Comparison of ENCODE assay signal across 14 cellular contexts in genomic region chr17:8862213-8863056, GRCh38. TPM values are rescaled to one million over a fixed set of nuclear protein-coding genes. Genes with fewer than 3 reads are reported as not detected.
A peak's percentile ranks its signal among the peaks of the same experiment; 100 is the strongest.
DNase-seq lines count a peak whose midpoint lies in the region; ATAC-seq and TF ChIP-seq lines count a peak whose summit lies in the region.
"Had no signal": no experiment of that assay in that cellular context is flagged by ENCODE, and none has a peak within 500 bp of the region (broad histone marks: within the 10 kb centered on the region; RNA-seq: fewer than 3 reads in every experiment).

No MANE protein-coding gene starts in this region.

- ATAC-seq in natural killer cell treated with Interleukin-12 subunit alpha and Interleukin-12 subunit beta and Interleukin-15 and Interleukin-18, amount 100 ng/mL, for 72 hours: no peak
- ATAC-seq in natural killer cell (no peak), GM23338 (no peak), upper lobe of left lung (ENCODE audit: low FRiP score in 2 of 2) (no peak)
- ATAC-seq: stimulated activated memory B cell treated with anti-CD40 and anti-IgM and Interleukin-4, amounts not matched to agents 10 μg/mL and 1 μg/mL and 100 μg/mL, for 72 hours had no signal

- 84 to 88% methylated on average over 7 to 9 of the region's 9 CpGs for WGBS in upper lobe of left lung, 2 donors

- no peaks in the 10 kb centered on the region for H3K36me3 ChIP-seq in GM23338 (ENCODE audit: insufficient read depth)
- no peaks in the 10 kb centered on the region for H3K36me3 ChIP-seq in upper lobe of left lung

- TF ChIP-seq CTCF in natural killer cell (IDR thresholded peaks at IDR 0.05) (no peak), GM23338 (conservative IDR thresholded peaks at IDR 0.05; ENCODE audit: low read depth in 2 of 2) (no peak), upper lobe of left lung (IDR thresholded peaks at IDR 0.05) (no peak)

- peaks cover 43 to 52% of the 10 kb centered on the region in 2 donors for H3K4me1 Mint-ChIP-seq in natural killer cell treated with Interleukin-12 subunit alpha and Interleukin-12 subunit beta and Interleukin-15 and Interleukin-18, amount 100 ng/mL, for 72 hours (ENCODE audit: low read depth in 2 of 2)
- H3K4me1 Mint-ChIP-seq in natural killer cell: peaks cover 30 to 34% of the 10 kb centered on the region in 2 donors
- peaks cover 4% of the 10 kb centered on the region for H3K4me1 Mint-ChIP-seq in GM23338

- intact Hi-C loops in natural killer cell (cut with micrococcal nuclease): no loop called here

- H3K36me3 Mint-ChIP-seq in natural killer cell treated with Interleukin-12 subunit alpha and Interleukin-12 subunit beta and Interleukin-15 and Interleukin-18, amount 100 ng/mL, for 72 hours: no peaks in the 10 kb centered on the region
- H3K36me3 Mint-ChIP-seq in natural killer cell (no peaks in the 10 kb centered on the region), GM23338 (ENCODE audit: low read depth) (no peaks in the 10 kb centered on the region)
- H3K36me3 Mint-ChIP-seq: IgD-negative memory B cell had no signal

- no peaks in the 10 kb centered on the region for H3K79me2 ChIP-seq in GM23338 (replicated peaks; ENCODE audit: insufficient read depth)

- no peak overlapping the region for H2AFZ ChIP-seq in GM23338

- no peak overlapping the region for H3K27ac Mint-ChIP-seq in natural killer cell treated with Interleukin-12 subunit alpha and Interleukin-12 subunit beta and Interleukin-15 and Interleukin-18, amount 100 ng/mL, for 72 hours
- H3K27ac Mint-ChIP-seq in natural killer cell: no peak overlapping the region
- H3K27ac Mint-ChIP-seq in GM23338: no peak overlapping the region
- H3K27ac Mint-ChIP-seq: CD4-positive, alpha-beta T cell; stimulated activated memory B cell treated with anti-CD40 and anti-IgM and Interleukin-4, amounts not matched to agents 10 μg/mL and 1 μg/mL and 100 μg/mL, for 72 hours had no signal

- H3K9me3 ChIP-seq in upper lobe of left lung: no peaks in the 10 kb centered on the region

- no peaks in the 10 kb centered on the region for H3K9me3 Mint-ChIP-seq in natural killer cell treated with Interleukin-12 subunit alpha and Interleukin-12 subunit beta and Interleukin-15 and Interleukin-18, amount 100 ng/mL, for 72 hours
- H3K9me3 Mint-ChIP-seq in natural killer cell (no peaks in the 10 kb centered on the region), GM23338 (no peaks in the 10 kb centered on the region)
- H3K9me3 Mint-ChIP-seq: CD4-positive, alpha-beta T cell; IgD-negative memory B cell; naive thymus-derived CD8-positive, alpha-beta T cell; stimulated activated memory B cell treated with anti-CD40 and anti-IgM and Interleukin-4, amounts not matched to agents 10 μg/mL and 1 μg/mL and 100 μg/mL, for 72 hours had no signal

- H3K4me3 Mint-ChIP-seq in natural killer cell treated with Interleukin-12 subunit alpha and Interleukin-12 subunit beta and Interleukin-15 and Interleukin-18, amount 100 ng/mL, for 72 hours: peak overlapping the region; percentile 19
- H3K4me3 Mint-ChIP-seq in natural killer cell: no peak overlapping the region
- H3K4me3 Mint-ChIP-seq in GM23338: no peak overlapping the region
- H3K4me3 Mint-ChIP-seq: CD4-positive, alpha-beta T cell; naive thymus-derived CD8-positive, alpha-beta T cell; stimulated activated memory B cell treated with anti-CD40 and anti-IgM and Interleukin-4, amounts not matched to agents 10 μg/mL and 1 μg/mL and 100 μg/mL, for 72 hours had no signal

- H3K27ac ChIP-seq in GM23338 (ENCODE audit: low read depth): no peak overlapping the region
- no peak overlapping the region for H3K27ac ChIP-seq in upper lobe of left lung

- DNase-seq in natural killer cell treated with Interleukin-12 subunit alpha and Interleukin-12 subunit beta and Interleukin-15 and Interleukin-18, amount 100 ng/mL, for 72 hours (ENCODE audit: low spot score): no peak
- DNase-seq in natural killer cell (no peak), GM23338 (ENCODE audit: low spot score) (no peak), cerebellum (ENCODE audit: low spot score) (peak; percentile 39), NCI-H2227 (lab: John Stamatoyannopoulos, UW; ENCODE audit: unreplicated experiment) (no peak), upper lobe of left lung (no peak), GM03348 (ENCODE audit: low spot score) (no peak)
- DNase-seq: CD4-positive, alpha-beta T cell; mesenchymal stem cell; naive thymus-derived CD8-positive, alpha-beta T cell; NCI-H1694; SHP77 had no signal

- no peaks in the 10 kb centered on the region for H4K20me1 ChIP-seq in GM23338 (replicated peaks; ENCODE audit: insufficient read depth)

- H3K27me3 ChIP-seq in GM23338 (ENCODE audit: insufficient read depth): no peaks in the 10 kb centered on the region
- no peaks in the 10 kb centered on the region for H3K27me3 ChIP-seq in upper lobe of left lung

- no peak overlapping the region for H3K4me3 ChIP-seq in GM23338
- H3K4me3 ChIP-seq in upper lobe of left lung: no peak overlapping the region

- H3F3A ChIP-seq in GM23338 (replicated peaks; ENCODE audit: low read depth): no peaks in the 10 kb centered on the region

- no peak for TF ChIP-seq POLR2A in upper lobe of left lung (IDR thresholded peaks at IDR 0.05)

- peaks cover 10% of the 10 kb centered on the region for H3K4me1 ChIP-seq in GM23338 (ENCODE audit: insufficient read depth)
- peaks cover 3 to 15% (median 13%) of the 10 kb centered on the region in 4 donors for H3K4me1 ChIP-seq in upper lobe of left lung

- no peak for TF ChIP-seq EP300 in upper lobe of left lung (IDR thresholded peaks at IDR 0.05)

- no peaks in the 10 kb centered on the region for H3K9me2 ChIP-seq in GM23338 (ENCODE audit: insufficient read depth)

- H3K27me3 Mint-ChIP-seq in natural killer cell treated with Interleukin-12 subunit alpha and Interleukin-12 subunit beta and Interleukin-15 and Interleukin-18, amount 100 ng/mL, for 72 hours: no peaks in the 10 kb centered on the region
- H3K27me3 Mint-ChIP-seq in natural killer cell (ENCODE audit: low read depth in 2 of 2) (peaks cover 0 to 3% of the 10 kb centered on the region in 2 donors), GM23338 (ENCODE audit: insufficient read depth, low read depth, poor library complexity) (peaks cover 3% of the 10 kb centered on the region)
- H3K27me3 Mint-ChIP-seq: CD4-positive, alpha-beta T cell; IgD-negative memory B cell; naive thymus-derived CD8-positive, alpha-beta T cell; stimulated activated memory B cell treated with anti-CD40 and anti-IgM and Interleukin-4, amounts not matched to agents 10 μg/mL and 1 μg/mL and 100 μg/mL, for 72 hours had no signal

- no peak overlapping the region for H3K4me2 ChIP-seq in GM23338

TF ChIP-seq in GM23338, 12 proteins besides CTCF, POLR2A, EP300 and RAD21:
- TF ChIP-seq REST (IDR thresholded peaks at IDR 0.05; ENCODE audit: unreplicated experiment) (no peak), JUNB (IDR thresholded peaks at IDR 0.05; ENCODE audit: unreplicated experiment) (peak; percentile 20)
TF ChIP-seq in GM23338: peak in this region for 1.

RNA-seq across cellular contexts. Expression of gene PIK3R6, which starts 5.0 kb away (rescaled TPM):
- 1 to 10 TPM in 1 of 2 donors, under 1 TPM in 1; 0.81 to 6.2 TPM for total RNA-seq in natural killer cell treated with Interleukin-12 subunit alpha and Interleukin-12 subunit beta and Interleukin-15 and Interleukin-18, amount 100 ng/mL, for 72 hours
- total RNA-seq in natural killer cell (1 to 10 TPM in 2 of 3 donors, under 1 TPM in 1; 0.84 to 6.3 (median 1.4) TPM), cerebellum (0.54 TPM), upper lobe of left lung (1 to 10 TPM; 1.1 to 4.2 (median 2.4) TPM)
- total RNA-seq in GM23338 (2014; rRNA removed; shearing (Covaris generic)): 0.24 TPM in 1 of 2 replicates, not detected in the other
- polyA plus RNA-seq in GM23338 (2016; fragmentation: Nextera tagmentation; extraction: Ambion mirVana): 0.11 and 0.14 TPM in 2 replicates
